In the genomic region with DNA sequence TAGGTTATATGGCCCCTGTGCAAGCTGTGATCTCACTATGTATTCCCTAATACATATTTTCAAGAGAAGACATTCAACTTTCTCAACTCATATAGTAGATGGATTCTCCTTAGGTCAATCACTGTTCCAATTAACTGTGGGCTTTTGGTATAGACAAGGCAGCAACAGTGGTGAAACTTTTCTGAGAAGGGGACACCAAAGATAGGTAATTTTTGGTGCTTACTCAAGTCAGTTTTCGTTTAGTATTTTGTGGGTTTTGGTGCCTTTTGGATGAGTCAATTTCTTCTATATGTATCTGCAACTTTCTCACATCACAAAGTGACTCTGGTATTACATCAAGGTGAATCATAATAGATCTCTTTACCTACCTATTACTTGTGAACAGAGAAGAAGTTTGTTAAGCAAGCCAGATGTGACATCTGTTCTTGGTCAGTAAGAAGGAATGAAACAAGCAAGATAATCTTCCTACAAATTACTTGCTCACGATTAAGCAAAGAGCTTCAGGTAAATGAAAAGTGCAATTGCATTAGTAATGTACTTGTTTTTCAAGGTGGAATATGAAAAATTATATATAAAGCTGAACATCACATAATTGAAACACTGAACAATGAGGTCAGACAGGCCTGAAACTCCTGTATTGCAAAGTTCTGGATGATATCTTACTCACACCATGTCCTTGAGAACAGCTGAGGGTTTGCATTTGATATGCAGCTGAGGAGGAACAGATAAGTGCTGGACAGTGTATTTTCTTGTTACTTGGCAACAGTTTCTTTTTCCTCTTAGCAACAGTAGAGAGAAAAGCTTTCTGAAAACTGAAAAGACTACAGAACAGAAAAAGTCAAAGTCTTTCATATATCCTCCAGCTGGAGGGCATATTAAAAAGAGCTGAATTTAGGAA, we compare ENCODE assay signal across 14 cellular contexts.
DNase-seq lines count a peak whose midpoint lies in the region; ATAC-seq and TF ChIP-seq lines count a peak whose summit lies in the region.
"Had no signal": no experiment of that assay in that cellular context is flagged by ENCODE, and none has a peak within 500 bp of the region (broad histone marks: within the 10 kb centered on the region; RNA-seq: fewer than 3 reads in every experiment).

No MANE protein-coding gene starts in this region.

- no peak overlapping the region for H3K4me3 ChIP-seq in fibroblast of lung (replicated peaks in 1 of 4; ENCODE audit: control extremely low read depth in 1 of 4, insufficient read depth in 1 of 4, low read depth in 3 of 4, low read length in 4 of 4)
- no peak overlapping the region for H3K4me3 ChIP-seq in osteoblast (ENCODE audit: insufficient read depth, low read length)
- H3K4me3 ChIP-seq: psoas muscle had no signal

- no peaks in the 10 kb centered on the region for H3K9me3 ChIP-seq in fibroblast of lung (ENCODE audit: control insufficient read depth, insufficient read depth, low read depth, low read length)
- H3K9me3 ChIP-seq in osteoblast (ENCODE audit: low read depth, low read length), result no peaks in the 10 kb centered on the region
- H3K9me3 ChIP-seq: psoas muscle had no signal

- H3K79me2 ChIP-seq in fibroblast of lung (ENCODE audit: control insufficient read depth, insufficient read depth, low read length) (no peaks in the 10 kb centered on the region), osteoblast (ENCODE audit: insufficient read depth, low read length) (no peaks in the 10 kb centered on the region)

- DNase-seq in NCI-H226 (peak; percentile 47), fibroblast of lung (ENCODE audit: low read depth in 2 of 2) (peak; percentile 28 to 73), osteoblast (ENCODE audit: insufficient read length, low spot score, missing footprints) (peak; percentile 29), NK-92 (lab: John Stamatoyannopoulos, UW; ENCODE audit: unreplicated experiment) (no peak), WTC11 (ENCODE audit: low spot score) (no peak)
- no peak for DNase-seq in stimulated activated CD4-positive, alpha-beta T cell treated with anti-CD3 and anti-CD28 coated beads, Interleukin-2, amount 100 ng/mL, for 24 hours
- DNase-seq: activated effector memory CD4-positive, alpha-beta T cell treated with Interleukin-2 at 50 U/mL for 16 hours; DMS79 treated with DMSO at 0.1 percent for 48 hours; effector memory CD8-positive, alpha-beta T cell; NCI-H1105 treated with DMSO at 0.1 percent for 48 hours; NK-92 treated with Interleukin-12 subunit alpha and Interleukin-12 subunit beta, amount 100 ng/mL, for 24 hours; psoas muscle had no signal

- no peak overlapping the region for H3K27ac Mint-ChIP-seq in WTC11
- H3K27ac Mint-ChIP-seq: effector memory CD8-positive, alpha-beta T cell had no signal

- ATAC-seq in GM18870 (IDR thresholded peaks at IDR 0.05; ENCODE audit: unreplicated experiment) (peak; percentile 61), WTC11 (no peak)
- ATAC-seq: effector memory CD8-positive, alpha-beta T cell; psoas muscle had no signal

- H3K9me3 Mint-ChIP-seq in WTC11, result peaks cover 29% of the 10 kb centered on the region
- H3K9me3 Mint-ChIP-seq: effector memory CD8-positive, alpha-beta T cell had no signal

- H4K20me1 ChIP-seq in fibroblast of lung (ENCODE audit: control insufficient read depth, extremely low read depth, insufficient read depth, low read length), result no peaks in the 10 kb centered on the region
- H4K20me1 ChIP-seq in osteoblast (ENCODE audit: insufficient read depth, low read length), result no peaks in the 10 kb centered on the region

- H3K4me2 ChIP-seq in fibroblast of lung (ENCODE audit: extremely low read depth, insufficient read depth, low read length) (no peak overlapping the region), osteoblast (ENCODE audit: insufficient read depth, low read length) (no peak overlapping the region)

- no peak for TF ChIP-seq CTCF in fibroblast of lung (conservative IDR thresholded peaks at IDR 0.05 in 1 of 2, IDR thresholded peaks at IDR 0.05 in 1 of 2; ENCODE audit: low read depth in 1 of 2, low read length in 2 of 2)
- TF ChIP-seq CTCF in osteoblast (IDR thresholded peaks at IDR 0.05; ENCODE audit: extremely low read depth, low read depth, low read length), result no peak
- TF ChIP-seq CTCF in WTC11 (IDR thresholded peaks at IDR 0.05), result no peak

- H3K27me3 Mint-ChIP-seq in WTC11 (ENCODE audit: low read depth), result no peaks in the 10 kb centered on the region
- H3K27me3 Mint-ChIP-seq: effector memory CD8-positive, alpha-beta T cell had no signal

- no peaks in the 10 kb centered on the region for H3K27me3 ChIP-seq in fibroblast of lung (ENCODE audit: control insufficient read depth, insufficient read depth, low read length)
- H3K27me3 ChIP-seq in osteoblast (ENCODE audit: insufficient read depth, low read length), result no peaks in the 10 kb centered on the region

- H3K36me3 Mint-ChIP-seq in WTC11, result peaks cover 27% of the 10 kb centered on the region

- no peaks in the 10 kb centered on the region for H3K4me1 Mint-ChIP-seq in WTC11

- no peaks in the 10 kb centered on the region for H3K36me3 ChIP-seq in fibroblast of lung (ENCODE audit: control insufficient read depth, insufficient read depth, low read length)
- H3K36me3 ChIP-seq in osteoblast (ENCODE audit: insufficient read depth, low read length), result no peaks in the 10 kb centered on the region

- CTCF ChIA-PET in WTC11 (lab: Charles Lee), result no interaction called here

- no peak overlapping the region for H3K4me3 Mint-ChIP-seq in WTC11
- H3K4me3 Mint-ChIP-seq: effector memory CD8-positive, alpha-beta T cell had no signal

- no peak overlapping the region for H3K9ac ChIP-seq in fibroblast of lung (ENCODE audit: insufficient read depth, low read length)

- POLR2A ChIA-PET in WTC11 (lab: Charles Lee), result no interaction called here

- H3K4me1 ChIP-seq in fibroblast of lung (ENCODE audit: control insufficient read depth, extremely low read depth, insufficient read depth, low read length) (no peaks in the 10 kb centered on the region), osteoblast (ENCODE audit: insufficient read depth, low read length) (no peaks in the 10 kb centered on the region)
- H3K4me1 ChIP-seq: psoas muscle had no signal

- H2AFZ ChIP-seq in fibroblast of lung (ENCODE audit: low read length) (no peak overlapping the region), osteoblast (ENCODE audit: low read length) (no peak overlapping the region)

- H3K27ac ChIP-seq in fibroblast of lung (ENCODE audit: insufficient read depth, low read length), result no peak overlapping the region
- H3K27ac ChIP-seq in osteoblast (ENCODE audit: low read depth, low read length), result no peak overlapping the region
- H3K27ac ChIP-seq: HL-60, psoas muscle had no signal

TF ChIP-seq in WTC11, 78 proteins besides CTCF, POLR2A, EP300 and RAD21 (continues in another document):
- TF ChIP-seq, protein P1, sequence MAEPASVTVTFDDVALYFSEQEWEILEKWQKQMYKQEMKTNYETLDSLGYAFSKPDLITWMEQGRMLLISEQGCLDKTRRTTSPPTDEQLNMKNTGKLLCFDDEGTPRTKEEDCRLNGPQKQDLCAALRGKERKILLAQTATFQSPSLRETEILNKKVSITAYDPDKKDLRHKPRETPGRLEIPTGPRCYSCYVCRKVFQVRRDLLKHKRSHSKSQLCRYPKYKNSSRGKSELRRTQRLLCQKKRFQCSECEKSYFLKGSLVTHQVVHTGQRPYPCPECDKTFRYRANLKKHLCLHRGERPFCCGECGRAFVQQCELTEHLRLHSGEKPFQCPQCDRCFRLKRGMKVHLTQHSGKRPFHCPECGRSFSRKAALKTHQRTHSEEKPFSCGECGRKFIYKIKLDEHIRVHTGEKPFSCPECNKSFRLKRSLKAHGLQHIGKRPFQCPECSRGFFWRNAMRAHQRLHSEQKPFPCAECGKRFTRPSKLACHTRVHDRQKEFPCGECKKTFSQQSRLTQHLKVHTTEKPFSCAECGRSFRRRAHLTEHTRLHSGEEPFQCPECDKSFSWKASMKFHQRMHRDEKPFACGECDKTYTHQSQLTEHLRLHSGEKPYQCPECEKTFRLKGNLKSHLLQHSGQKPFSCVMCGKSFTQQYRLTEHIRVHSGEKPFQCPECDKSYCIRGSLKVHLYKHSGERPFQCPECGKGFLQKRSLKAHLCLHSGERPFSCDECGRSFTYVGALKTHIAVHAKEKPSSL (CRISPR knock-in tag; conservative IDR thresholded peaks at IDR 0.05), result no peak
- TF ChIP-seq PRRX2 (CRISPR knock-in tag; IDR thresholded peaks at IDR 0.05) (no peak), TP53 (CRISPR knock-in tag; IDR thresholded peaks at IDR 0.05) (no peak), HMGA2 (CRISPR knock-in tag; IDR thresholded peaks at IDR 0.05) (no peak), GRHL2 (CRISPR knock-in tag; IDR thresholded peaks at IDR 0.05; ENCODE audit: insufficient replicate concordance, severe bottlenecking) (no peak), IRF2 (CRISPR knock-in tag; IDR thresholded peaks at IDR 0.05; ENCODE audit: borderline replicate concordance, low read depth) (no peak), MYBL2 (CRISPR knock-in tag; IDR thresholded peaks at IDR 0.05) (no peak), ZSCAN18 (CRISPR knock-in tag; IDR thresholded peaks at IDR 0.05) (no peak), ZNF219 (CRISPR knock-in tag; IDR thresholded peaks at IDR 0.05; ENCODE audit: borderline replicate concordance) (no peak), ELF4 (CRISPR knock-in tag; IDR thresholded peaks at IDR 0.05; ENCODE audit: low read depth) (no peak), NFYB (CRISPR knock-in tag; conservative IDR thresholded peaks at IDR 0.05; ENCODE audit: low read depth) (no peak), E2F5 (CRISPR knock-in tag; IDR thresholded peaks at IDR 0.05) (no peak)
- TF ChIP-seq, protein P2, sequence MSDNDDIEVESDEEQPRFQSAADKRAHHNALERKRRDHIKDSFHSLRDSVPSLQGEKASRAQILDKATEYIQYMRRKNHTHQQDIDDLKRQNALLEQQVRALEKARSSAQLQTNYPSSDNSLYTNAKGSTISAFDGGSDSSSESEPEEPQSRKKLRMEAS (CRISPR knock-in tag; IDR thresholded peaks at IDR 0.05), result no peak

Comparison
In these comparisons a context has a peak if more than half of its experiments do, and no peak if none do; other contexts are left out.
1. DNase-seq: peak in NCI-H226 (single experiment), fibroblast of lung (2 of 2) and osteoblast (single experiment); none in stimulated activated CD4-positive, alpha-beta T cell treated with anti-CD3 and anti-CD28 coated beads, Interleukin-2, amount 100 ng/mL, for 24 hours (0 of 2), NK-92 (single experiment) and WTC11 (single experiment).